Comparison of ENCODE assay signal across 8 cellular contexts in genomic region chr4:159446266-159446976, GRCh38.
DNase-seq lines count a peak whose midpoint lies in the region; ATAC-seq, FAIRE-seq and TF ChIP-seq lines count a peak whose summit lies in the region.

No MANE protein-coding gene starts in this region.

- no peak for TF ChIP-seq POLR2A in H1 (IDR thresholded peaks at IDR 0.05; ENCODE audit: control extremely low read depth in 1 of 2, low read depth in 2 of 2, low read length in 2 of 2)
- no peak for TF ChIP-seq POLR2A in vagina (IDR thresholded peaks at IDR 0.05)

- FAIRE-seq in H1 (lab: Jason Lieb, UNC) = peak; percentile 52

- H4K20me1 ChIP-seq in SU-DHL-6 (ENCODE audit: low read depth, low read length) = no peaks in the 10 kb centered on the region
- H4K20me1 ChIP-seq in H1 (replicated peaks in 1 of 2; ENCODE audit: control insufficient read depth in 1 of 2, insufficient read depth in 2 of 2, low read length in 2 of 2) = no peaks in the 10 kb centered on the region

- H3K4me1 Mint-ChIP-seq in mesothelial cell of epicardium = peaks cover 6% of the 10 kb centered on the region

- no peaks in the 10 kb centered on the region for H3K36me3 ChIP-seq in SU-DHL-6 (ENCODE audit: low read length)
- H3K36me3 ChIP-seq in H1 (ENCODE audit: control insufficient read depth in 2 of 4, insufficient read depth in 4 of 4, low read length in 3 of 4) = no peaks in the 10 kb centered on the region
- no peaks in the 10 kb centered on the region for H3K36me3 ChIP-seq in vagina

- intact Hi-C loops in vagina (cut with DNase I) = no loop called here

- 53% methylated on average over 6 of the region's 6 CpGs; no CpG with 5 or more reads in 1 of the 2 experiments for WGBS in H1 (ENCODE audit: extremely low coverage in 1 of 2, insufficient coverage in 1 of 2, insufficient read length in 1 of 2, insufficient replicate concordance in 2 of 2, low coverage in 1 of 2, low lambda C conversion rate in 2 of 2, missing lambda C conversion rate in 1 of 2), 2 experiments

- no peak overlapping the region for H3K27ac ChIP-seq in SU-DHL-6 (ENCODE audit: low read depth, low read length)
- no peak overlapping the region for H3K27ac ChIP-seq in H1 (ENCODE audit: low read depth, low read length)
- H3K27ac ChIP-seq in vagina = no peak overlapping the region

- H2BK12ac ChIP-seq in H1 (ENCODE audit: low read depth, low read length) = no peak overlapping the region

- H3K9me3 Mint-ChIP-seq in mesothelial cell of epicardium = no peaks in the 10 kb centered on the region

- peak; percentile 56 for DNase-seq in CD1c-positive myeloid dendritic cell (ENCODE audit: extremely low spot score)
- DNase-seq in NCI-H1436 (lab: John Stamatoyannopoulos, UW) = peak; percentile 46
- DNase-seq in H1 (ENCODE audit: low read depth in 1 of 2, low spot score in 2 of 2) = peak; percentile 23 to 52
- peak in 1 of 2 experiments; percentile 38 for DNase-seq in mesothelial cell of epicardium (ENCODE audit: low spot score in 2 of 2, unreplicated experiment in 2 of 2)
- no peak for DNase-seq in vagina (ENCODE audit: extremely low spot score in 2 of 2)

- no peak overlapping the region for H3K4ac ChIP-seq in H1 (replicated peaks; ENCODE audit: insufficient read length, low read depth, low read length)

- no peak overlapping the region for H2BK120ac ChIP-seq in H1 (replicated peaks; ENCODE audit: low read depth, low read length)

- no peak overlapping the region for H4K91ac ChIP-seq in H1 (replicated peaks; ENCODE audit: insufficient read length, low read length)

- peak; percentile 93 for TF ChIP-seq RAD21 in H1 (IDR thresholded peaks at IDR 0.05 in 1 of 2, conservative IDR thresholded peaks at IDR 0.05 in 1 of 2; ENCODE audit: low read depth in 2 of 2, low read length in 2 of 2)

- TF ChIP-seq CTCF in SU-DHL-6 (IDR thresholded peaks at IDR 0.05; ENCODE audit: insufficient read depth, low read length, poor library complexity, severe bottlenecking) (peak; percentile 76), H1 (IDR thresholded peaks at IDR 0.05; ENCODE audit: control extremely low read depth in 1 of 3, insufficient read depth in 1 of 3, low read depth in 1 of 3, low read length in 3 of 3) (peak; percentile 43 to 86 (median 69)), mesothelial cell of epicardium (IDR thresholded peaks at IDR 0.05; ENCODE audit: unreplicated experiment) (peak; percentile 67), vagina (IDR thresholded peaks at IDR 0.05) (peak in 2 of 3 experiments; percentile 65 to 71)

- H3K79me2 ChIP-seq in SU-DHL-6 (ENCODE audit: insufficient read depth, low read length) = no peaks in the 10 kb centered on the region
- no peaks in the 10 kb centered on the region for H3K79me2 ChIP-seq in H1 (ENCODE audit: control insufficient read depth in 1 of 2, insufficient read depth in 2 of 2, low read length in 2 of 2)

- no peaks in the 10 kb centered on the region for H3K23me2 ChIP-seq in H1 (ENCODE audit: low read depth, low read length)

- no peak overlapping the region for H2BK15ac ChIP-seq in H1 (ENCODE audit: low read length)

- no peak overlapping the region for H2AK5ac ChIP-seq in H1 (ENCODE audit: low read depth, low read length)

- H3K9me2 ChIP-seq in SU-DHL-6 (replicated peaks; ENCODE audit: insufficient read depth, low read length) = no peaks in the 10 kb centered on the region

- no peaks in the 10 kb centered on the region for H3K36me3 Mint-ChIP-seq in mesothelial cell of epicardium

- no peak overlapping the region for H3K27ac Mint-ChIP-seq in mesothelial cell of epicardium

- POLR2A ChIA-PET in H1 (lab: Charles Lee; ENCODE audit: partially characterized antibody) = no interaction called here

- no peak overlapping the region for H2BK5ac ChIP-seq in H1 (ENCODE audit: low read depth, low read length)

- H3K4me3 Mint-ChIP-seq in mesothelial cell of epicardium = no peak overlapping the region

- H3K27me3 ChIP-seq in SU-DHL-6 (ENCODE audit: low read length) = no peaks in the 10 kb centered on the region
- H3K27me3 ChIP-seq in H1 (replicated peaks in 1 of 4; ENCODE audit: control insufficient read depth in 3 of 4, extremely low read depth in 1 of 4, insufficient read depth in 3 of 4, low read length in 3 of 4) = no peaks in the 10 kb centered on the region
- no peaks in the 10 kb centered on the region for H3K27me3 ChIP-seq in vagina

- H3K4me3 ChIP-seq in SU-DHL-6 (ENCODE audit: insufficient read depth, low read length, poor library complexity, severe bottlenecking) = no peak overlapping the region
- H3K4me3 ChIP-seq in H1 (ENCODE audit: extremely low read depth in 1 of 4, insufficient read depth in 2 of 4, low read depth in 3 of 4, low read length in 4 of 4) = no peak overlapping the region
- H3K4me3 ChIP-seq in vagina = no peak overlapping the region

- H3K27me3 Mint-ChIP-seq in mesothelial cell of epicardium (ENCODE audit: low read depth) = no peaks in the 10 kb centered on the region

- H3K18ac ChIP-seq in H1 (ENCODE audit: extremely low read depth, low read length) = no peak overlapping the region

- no peak overlapping the region for H3K56ac ChIP-seq in H1 (replicated peaks; ENCODE audit: insufficient read length, low read depth, low read length)

- H3K14ac ChIP-seq in H1 (ENCODE audit: insufficient read length) = no peak overlapping the region

- H2BK20ac ChIP-seq in H1 (ENCODE audit: low read length) = no peak overlapping the region

- CTCF ChIA-PET in H1 (lab: Charles Lee; ENCODE audit: partially characterized antibody) = interaction anchor here (0.6 to 1.6 kb wide), 5 partner anchors 12 to 210 kb away, joined by 3 to 4 read pairs (median 4); no protein-coding TSS in a partner anchor

- no peak overlapping the region for H3K4me2 ChIP-seq in SU-DHL-6 (ENCODE audit: low read depth, low read length, poor library complexity, severe bottlenecking)
- H3K4me2 ChIP-seq in H1 (ENCODE audit: insufficient read depth in 1 of 2, low read depth in 2 of 2, low read length in 2 of 2) = no peak overlapping the region

- no peaks in the 10 kb centered on the region for H3K9me3 ChIP-seq in SU-DHL-6 (ENCODE audit: insufficient read depth, low read length)
- H3K9me3 ChIP-seq in H1 (ENCODE audit: insufficient read depth in 2 of 2, low read depth in 1 of 2, low read length in 1 of 2) = no peaks in the 10 kb centered on the region
- no peaks in the 10 kb centered on the region for H3K9me3 ChIP-seq in vagina

- no peak overlapping the region; the same call in 1 of the 2 replicates for H4K8ac ChIP-seq in H1 (ENCODE audit: extremely low read depth, insufficient read depth, low read length)

- H3K79me1 ChIP-seq in H1 (ENCODE audit: low read depth, low read length) = no peaks in the 10 kb centered on the region

- ATAC-seq in GM18519 (IDR thresholded peaks at IDR 0.05; ENCODE audit: low FRiP score, unreplicated experiment) (peak; percentile 99), HG02938 (IDR thresholded peaks at IDR 0.05; ENCODE audit: unreplicated experiment) (peak; percentile 100)

- no peak for TF ChIP-seq EP300 in H1 (IDR thresholded peaks at IDR 0.05; ENCODE audit: borderline replicate concordance in 1 of 2, low read depth in 2 of 2, low read length in 2 of 2)

- peaks cover 0 to 3% (median 0%) of the 10 kb centered on the region in 4 experiments; a peak in 1 of 7 replicates for H3K4me1 ChIP-seq in H1 (replicated peaks in 1 of 4; ENCODE audit: control insufficient read depth in 3 of 4, insufficient read depth in 4 of 4, low read length in 3 of 4)
- no peaks in the 10 kb centered on the region for H3K4me1 ChIP-seq in vagina

- H4K5ac ChIP-seq in H1 (ENCODE audit: insufficient read length, low read depth, low read length) = no peak overlapping the region

- H2AFZ ChIP-seq in SU-DHL-6 (ENCODE audit: low read depth, low read length, severe bottlenecking) (no peak overlapping the region), H1 (ENCODE audit: low read length) (peak overlapping the region; percentile 78; the same call in 1 of the 2 replicates)

- H3F3A ChIP-seq in SU-DHL-6 (ENCODE audit: insufficient read depth) = no peaks in the 10 kb centered on the region

- no peak overlapping the region for H3K23ac ChIP-seq in H1 (ENCODE audit: insufficient read length)

- H3K9ac ChIP-seq in SU-DHL-6 (ENCODE audit: low read length) (no peak overlapping the region), H1 (replicated peaks in 1 of 4; ENCODE audit: extremely low read depth in 1 of 4, low read depth in 3 of 4, low read length in 3 of 4) (no peak overlapping the region)

TF ChIP-seq in H1, 55 proteins besides CTCF, POLR2A, EP300 and RAD21:
- TF ChIP-seq CHD2 (IDR thresholded peaks at IDR 0.05; ENCODE audit: low read length) (no peak), POLR2AphosphoS5 (IDR thresholded peaks at IDR 0.05; ENCODE audit: low read depth, low read length) (no peak), POU5F1 (IDR thresholded peaks at IDR 0.05; ENCODE audit: low read depth, low read length) (no peak), TAF1 (IDR thresholded peaks at IDR 0.05; ENCODE audit: low read depth, low read length) (no peak), SP1 (IDR thresholded peaks at IDR 0.05; ENCODE audit: low read depth, low read length) (no peak), EGR1 (IDR thresholded peaks at IDR 0.05; ENCODE audit: borderline replicate concordance, low read depth, low read length) (no peak), MAFK (IDR thresholded peaks at IDR 0.05; ENCODE audit: low read depth, low read length) (no peak), RNF2 (IDR thresholded peaks at IDR 0.05; ENCODE audit: borderline replicate concordance, low read depth, low read length, missing control alignments, poor library complexity, severe bottlenecking) (no peak), CBX8 (IDR thresholded peaks at IDR 0.05; ENCODE audit: borderline replicate concordance, low read depth, low read length) (no peak), BCL11A (IDR thresholded peaks at IDR 0.05; ENCODE audit: low read depth in 2 of 2, low read length in 2 of 2) (no peak), ASH2L (IDR thresholded peaks at IDR 0.05; ENCODE audit: low read length) (no peak), KDM5A (IDR thresholded peaks at IDR 0.05; ENCODE audit: low read length) (no peak), BRCA1 (IDR thresholded peaks at IDR 0.05; ENCODE audit: low read depth, low read length) (no peak)

Comparison
In these comparisons a context has a peak if more than half of its experiments do, and no peak if none do; other contexts are left out.
1. DNase-seq: peak in CD1c-positive myeloid dendritic cell (single experiment), NCI-H1436 (single experiment) and H1 (2 of 2); none in vagina (0 of 2).
2. Peak in every context shown above with its lines, with median percentiles within 50 percentile points of each other: CTCF ChIP-seq.